8 cellular contexts compared by ENCODE assay signal in the genomic region with DNA sequence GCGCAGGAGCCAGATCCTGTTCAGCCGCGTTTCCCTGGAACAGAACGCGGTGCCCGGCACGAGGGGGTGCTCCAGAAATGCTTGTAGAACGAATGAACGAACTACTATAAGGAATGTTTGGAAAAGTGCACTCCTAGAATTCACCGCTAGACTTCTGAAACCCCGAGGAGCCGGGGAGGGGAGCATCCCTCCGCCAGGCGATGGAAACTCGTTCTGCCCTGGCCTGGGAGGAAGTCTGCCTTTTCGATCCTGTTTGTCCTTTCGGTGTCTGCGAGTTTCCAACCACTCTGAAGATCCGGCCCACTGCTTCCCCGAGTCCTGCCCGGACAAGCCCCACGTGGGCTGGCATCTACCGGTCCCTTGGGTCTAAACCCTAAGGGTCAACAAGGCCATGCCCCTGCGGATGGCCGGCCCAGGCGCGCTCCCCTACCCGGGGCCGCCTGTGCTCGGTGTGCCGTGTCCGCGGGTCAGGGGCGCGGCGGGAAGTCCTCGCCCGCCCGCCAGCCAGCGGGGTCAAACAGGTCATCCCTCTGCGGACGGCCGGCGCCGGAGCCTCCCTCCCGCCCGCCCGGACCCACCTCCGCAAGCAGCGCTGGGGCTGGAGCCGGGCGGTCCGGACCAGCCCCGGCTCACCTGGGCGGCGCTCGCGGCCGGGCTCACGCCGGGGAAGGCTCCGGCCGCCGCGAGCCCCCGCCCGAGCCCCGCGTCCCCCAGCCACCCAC. TPM values are rescaled to one million over a fixed set of nuclear protein-coding genes. Genes with fewer than 3 reads are reported as not detected.
DNase-seq lines count a peak whose midpoint lies in the region; ATAC-seq and TF ChIP-seq lines count a peak whose summit lies in the region.

No MANE protein-coding gene starts in this region.

- POLR2A ChIA-PET in activated CD4-positive, alpha-beta memory T cell treated with anti-CD3 and anti-CD28 coated beads, Interleukin-2, amount 10 ng/mL, durations not matched to agents 7 days and 5 days (lab: Charles Lee) = no interaction called here
- POLR2A ChIA-PET in activated CD4-positive, alpha-beta memory T cell treated with anti-CD3 and anti-CD28 coated beads for 36 hours (lab: Charles Lee) = no interaction called here
- POLR2A ChIA-PET in GM10248 (lab: Yijun Ruan, JAX) = no interaction called here

- TF ChIP-seq POLR2A in heart left ventricle (IDR thresholded peaks at IDR 0.05) = no peak

- CTCF ChIA-PET in activated CD4-positive, alpha-beta memory T cell treated with anti-CD3 and anti-CD28 coated beads, Interleukin-2, amount 10 ng/mL, durations not matched to agents 7 days and 5 days (lab: Charles Lee) = no interaction called here
- CTCF ChIA-PET in activated CD4-positive, alpha-beta memory T cell treated with anti-CD3 and anti-CD28 coated beads for 36 hours (lab: Charles Lee) = no interaction called here
- CTCF ChIA-PET in GM10248 (lab: Yijun Ruan, JAX) = interaction anchor here (1.6 to 3.6 kb wide), 2 partner anchors 121 to 836 kb away, joined by 6 to 16 read pairs; no protein-coding TSS in a partner anchor

- no peaks in the 10 kb centered on the region for H3K9me3 Mint-ChIP-seq in activated CD4-positive, alpha-beta memory T cell treated with anti-CD3 and anti-CD28 coated beads, Interleukin-2, amount 10 ng/mL, durations not matched to agents 7 days and 5 days
- no peaks in the 10 kb centered on the region for H3K9me3 Mint-ChIP-seq in activated CD4-positive, alpha-beta memory T cell treated with anti-CD3 and anti-CD28 coated beads for 36 hours
- no peaks in the 10 kb centered on the region for H3K9me3 Mint-ChIP-seq in progenitor cell of endocrine pancreas (ENCODE audit: low read depth)

- no peak overlapping the region for H3K27ac Mint-ChIP-seq in activated CD4-positive, alpha-beta memory T cell treated with anti-CD3 and anti-CD28 coated beads, Interleukin-2, amount 10 ng/mL, durations not matched to agents 7 days and 5 days
- H3K27ac Mint-ChIP-seq in activated CD4-positive, alpha-beta memory T cell treated with anti-CD3 and anti-CD28 coated beads for 36 hours = no peak overlapping the region
- peak overlapping the region; percentile 77 for H3K27ac Mint-ChIP-seq in progenitor cell of endocrine pancreas

- peaks cover 0 to 29% (median 17%) of the 10 kb centered on the region in 12 donors for H3K4me1 ChIP-seq in heart left ventricle

- peaks cover 3% of the 10 kb centered on the region for H3K36me3 Mint-ChIP-seq in activated CD4-positive, alpha-beta memory T cell treated with anti-CD3 and anti-CD28 coated beads, Interleukin-2, amount 10 ng/mL, durations not matched to agents 7 days and 5 days (ENCODE audit: low read depth)
- H3K36me3 Mint-ChIP-seq in activated CD4-positive, alpha-beta memory T cell treated with anti-CD3 and anti-CD28 coated beads for 36 hours = no peaks in the 10 kb centered on the region
- H3K36me3 Mint-ChIP-seq in progenitor cell of endocrine pancreas (ENCODE audit: insufficient read depth) = peaks cover 1% of the 10 kb centered on the region

- no peak for DNase-seq in activated CD4-positive, alpha-beta memory T cell treated with anti-CD3 and anti-CD28 coated beads, Interleukin-2, amount 10 ng/mL, durations not matched to agents 7 days and 5 days
- DNase-seq in activated CD4-positive, alpha-beta memory T cell treated with anti-CD3 and anti-CD28 coated beads for 36 hours = no peak
- peak; percentile 23 for DNase-seq in WERI-Rb-1
- peak; percentile 39 to 77 (median 48) for DNase-seq in heart left ventricle
- DNase-seq in progenitor cell of endocrine pancreas (ENCODE audit: low spot score, unreplicated experiment) = peak; percentile 29
- DNase-seq in GM10248 (ENCODE audit: extremely low spot score) = no peak

- 0 to 3% (median 1%) methylated on average over 9 to 69 of the region's 69 CpGs for WGBS in heart left ventricle, 4 donors

- H3K36me3 ChIP-seq in WERI-Rb-1 (no peaks in the 10 kb centered on the region), heart left ventricle (no peaks in the 10 kb centered on the region)

- peak overlapping the region; percentile 41 for H3K4me3 Mint-ChIP-seq in activated CD4-positive, alpha-beta memory T cell treated with anti-CD3 and anti-CD28 coated beads, Interleukin-2, amount 10 ng/mL, durations not matched to agents 7 days and 5 days
- no peak overlapping the region for H3K4me3 Mint-ChIP-seq in activated CD4-positive, alpha-beta memory T cell treated with anti-CD3 and anti-CD28 coated beads for 36 hours
- H3K4me3 Mint-ChIP-seq in progenitor cell of endocrine pancreas (ENCODE audit: low read depth) = peak overlapping the region; percentile 78

- H3K27me3 ChIP-seq in WERI-Rb-1 (ENCODE audit: insufficient read depth, low read depth, severe bottlenecking) = peaks cover 20% of the 10 kb centered on the region
- peaks cover 0 to 36% (median 7%) of the 10 kb centered on the region in 9 donors for H3K27me3 ChIP-seq in heart left ventricle

- ATAC-seq in heart left ventricle (peak in 3 of 4 donors; percentile 35 to 52 (median 39)), HG02884 (IDR thresholded peaks at IDR 0.05; ENCODE audit: unreplicated experiment) (no peak), GM18502 (IDR thresholded peaks at IDR 0.05; ENCODE audit: poor library complexity, unreplicated experiment) (no peak)

- intact Hi-C loops in activated CD4-positive, alpha-beta memory T cell treated with anti-CD3 and anti-CD28 coated beads for 36 hours (cut with micrococcal nuclease) = no loop called here
- intact Hi-C loops in heart left ventricle (cut with DNase I) = loop anchor here (2.0 to 10.0 kb wide), 12 partner anchors 52 to 838 kb away; no protein-coding TSS in a partner anchor

- H3K4me3 ChIP-seq in WERI-Rb-1 (ENCODE audit: low read depth, low read length) (peak overlapping the region; percentile 46), heart left ventricle (peak overlapping the region; percentile 28 to 88 (median 66))

- TF ChIP-seq CTCF in WERI-Rb-1 (IDR thresholded peaks at IDR 0.05; ENCODE audit: low read depth, low read length) (no peak), heart left ventricle (IDR thresholded peaks at IDR 0.05) (peak in 5 of 12 donors; percentile 4 to 30 (median 26)), progenitor cell of endocrine pancreas (IDR thresholded peaks at IDR 0.05; ENCODE audit: unreplicated experiment) (no peak), GM10248 (IDR thresholded peaks at IDR 0.05; ENCODE audit: control extremely low read depth, extremely low read depth, low read depth, missing control alignments) (no peak)

- H3K9me3 ChIP-seq in WERI-Rb-1 (ENCODE audit: severe bottlenecking) (no peaks in the 10 kb centered on the region), heart left ventricle (no peaks in the 10 kb centered on the region)

- H3K27me3 Mint-ChIP-seq in activated CD4-positive, alpha-beta memory T cell treated with anti-CD3 and anti-CD28 coated beads, Interleukin-2, amount 10 ng/mL, durations not matched to agents 7 days and 5 days = peaks cover 62% of the 10 kb centered on the region
- H3K27me3 Mint-ChIP-seq in activated CD4-positive, alpha-beta memory T cell treated with anti-CD3 and anti-CD28 coated beads for 36 hours = peaks cover 50% of the 10 kb centered on the region
- H3K27me3 Mint-ChIP-seq in progenitor cell of endocrine pancreas = peaks cover 12% of the 10 kb centered on the region

- H3K27ac ChIP-seq in WERI-Rb-1 (no peak overlapping the region), heart left ventricle (peak overlapping the region; percentile 49 to 81 (median 67))

- H3K4me1 Mint-ChIP-seq in activated CD4-positive, alpha-beta memory T cell treated with anti-CD3 and anti-CD28 coated beads, Interleukin-2, amount 10 ng/mL, durations not matched to agents 7 days and 5 days = peaks cover 15% of the 10 kb centered on the region
- H3K4me1 Mint-ChIP-seq in activated CD4-positive, alpha-beta memory T cell treated with anti-CD3 and anti-CD28 coated beads for 36 hours (ENCODE audit: low read depth) = peaks cover 11% of the 10 kb centered on the region
- H3K4me1 Mint-ChIP-seq in progenitor cell of endocrine pancreas (ENCODE audit: low read depth) = peaks cover 29% of the 10 kb centered on the region

RNA-seq across cellular contexts. Expression of a gene that starts 0.5 kb away (rescaled TPM):
- total RNA-seq in activated CD4-positive, alpha-beta memory T cell treated with anti-CD3 and anti-CD28 coated beads, Interleukin-2, amount 10 ng/mL, durations not matched to agents 7 days and 5 days = 1 to 10 TPM in 1 of 2 experiments, under 1 TPM in 1; 0.71 to 1.1 TPM
- under 1 TPM; 0.17 to 0.34 TPM for total RNA-seq in activated CD4-positive, alpha-beta memory T cell treated with anti-CD3 and anti-CD28 coated beads for 36 hours
- 10 to 100 TPM; 16.7 to 51.5 (median 33.6) TPM for total RNA-seq in heart left ventricle
- 10 to 100 TPM; 16.9 to 26.0 TPM for polyA plus RNA-seq in heart left ventricle
- 94.5 and 104 TPM in 2 replicates for total RNA-seq in progenitor cell of endocrine pancreas

Comparison
In these comparisons a context has a peak if more than half of its experiments do, and no peak if none do; other contexts are left out.
1. DNase-seq: peak in WERI-Rb-1 (single experiment), heart left ventricle (5 of 5) and progenitor cell of endocrine pancreas (single experiment); none in activated CD4-positive, alpha-beta memory T cell treated with anti-CD3 and anti-CD28 coated beads, Interleukin-2, amount 10 ng/mL, durations not matched to agents 7 days and 5 days (single experiment), activated CD4-positive, alpha-beta memory T cell treated with anti-CD3 and anti-CD28 coated beads for 36 hours (single experiment) and GM10248 (single experiment).
2. ATAC-seq: peak in heart left ventricle (3 of 4); none in HG02884 (single experiment) and GM18502 (single experiment).
3. RNA of a gene that starts 0.5 kb away (total RNA-seq): 94.5 to 104 TPM in progenitor cell of endocrine pancreas and 16.7 to 51.5 TPM in heart left ventricle; 0.71 to 1.1 TPM in activated CD4-positive, alpha-beta memory T cell treated with anti-CD3 and anti-CD28 coated beads, Interleukin-2, amount 10 ng/mL, durations not matched to agents 7 days and 5 days and 0.17 to 0.34 TPM in activated CD4-positive, alpha-beta memory T cell treated with anti-CD3 and anti-CD28 coated beads for 36 hours; every median in the first group is over 4 times any median in the second.